In genomic region chr1:151547119-151547899, GRCh38 we compare ENCODE assay signal across 1 cellular context.
TF ChIP-seq lines count a peak whose summit lies in the region.

No MANE protein-coding gene starts in this region.

TF ChIP-seq in HepG2, 621 proteins besides CTCF, POLR2A, EP300 and RAD21 (continued from another document):
- TF ChIP-seq ZC3H4 (CRISPR knock-in tag; IDR thresholded peaks at IDR 0.05; ENCODE audit: borderline replicate concordance): no peak
- no peak for TF ChIP-seq ZNF607 (CRISPR knock-in tag; IDR thresholded peaks at IDR 0.05; ENCODE audit: borderline replicate concordance)
- no peak for TF ChIP-seq ZNF703 (CRISPR knock-in tag; IDR thresholded peaks at IDR 0.05; ENCODE audit: borderline replicate concordance)
- no peak for TF ChIP-seq SOX6 (IDR thresholded peaks at IDR 0.05)
- peak; percentile 96 for TF ChIP-seq SOX6 (CRISPR knock-in tag; IDR thresholded peaks at IDR 0.05)
- TF ChIP-seq FIP1L1 (IDR thresholded peaks at IDR 0.05; ENCODE audit: borderline replicate concordance, insufficient read depth, low read depth, low read length): no peak
- TF ChIP-seq ATF7-NPFF (CRISPR knock-in tag; IDR thresholded peaks at IDR 0.05; ENCODE audit: low read depth): no peak
- peak; percentile 62; the same call in 1 of the 2 replicates for TF ChIP-seq ZNF782 (CRISPR knock-in tag; IDR thresholded peaks at IDR 0.05; ENCODE audit: borderline replicate concordance)
- TF ChIP-seq SMAD3 (CRISPR knock-in tag; IDR thresholded peaks at IDR 0.05): peak; percentile 51
- TF ChIP-seq TEAD2 (CRISPR knock-in tag; IDR thresholded peaks at IDR 0.05): no peak
- peak; percentile 56 for TF ChIP-seq ZNF263 (CRISPR knock-in tag; IDR thresholded peaks at IDR 0.05)
- TF ChIP-seq HIVEP1 (CRISPR knock-in tag; IDR thresholded peaks at IDR 0.05): peak; percentile 86
- TF ChIP-seq ZNF660 (CRISPR knock-in tag; IDR thresholded peaks at IDR 0.05; ENCODE audit: borderline replicate concordance, low read depth): no peak
- no peak for TF ChIP-seq HOXA5 (CRISPR knock-in tag; IDR thresholded peaks at IDR 0.05)
- 0 out of 2 replicates have a peak, but pooled peaks have one; percentile 42 for TF ChIP-seq RELA (CRISPR knock-in tag; IDR thresholded peaks at IDR 0.05)
- TF ChIP-seq GABPB1 (CRISPR knock-in tag; IDR thresholded peaks at IDR 0.05): 0 out of 2 replicates have a peak, but pooled peaks have one; percentile 26
- no peak for TF ChIP-seq E2F2 (CRISPR knock-in tag; IDR thresholded peaks at IDR 0.05; ENCODE audit: borderline replicate concordance)
- TF ChIP-seq KAT8 (CRISPR knock-in tag; IDR thresholded peaks at IDR 0.05): 0 out of 2 replicates have a peak, but pooled peaks have one; percentile 44
- no peak for TF ChIP-seq KLF15 (CRISPR knock-in tag; IDR thresholded peaks at IDR 0.05; ENCODE audit: borderline replicate concordance)
- no peak for TF ChIP-seq ZNF224 (CRISPR knock-in tag; IDR thresholded peaks at IDR 0.05)
- no peak for TF ChIP-seq KDM3A (CRISPR knock-in tag; IDR thresholded peaks at IDR 0.05; ENCODE audit: low read depth)
- TF ChIP-seq NR2F2 (IDR thresholded peaks at IDR 0.05; ENCODE audit: borderline replicate concordance, low read depth): no peak
- peak; percentile 79 for TF ChIP-seq ZNF746 (CRISPR knock-in tag; IDR thresholded peaks at IDR 0.05)
- no peak for TF ChIP-seq ZNF276 (CRISPR knock-in tag; IDR thresholded peaks at IDR 0.05; ENCODE audit: low read depth)
- TF ChIP-seq PTBP1 (IDR thresholded peaks at IDR 0.05; ENCODE audit: low read depth, low read length, poor library complexity, severe bottlenecking): no peak
- no peak for TF ChIP-seq SMARCE1 (IDR thresholded peaks at IDR 0.05; ENCODE audit: borderline replicate concordance)
- TF ChIP-seq JUNB (CRISPR knock-in tag; IDR thresholded peaks at IDR 0.05; ENCODE audit: borderline replicate concordance): no peak
- no peak for TF ChIP-seq CSRNP2 (CRISPR knock-in tag; conservative IDR thresholded peaks at IDR 0.05; ENCODE audit: low read depth)
- peak; percentile 88 for TF ChIP-seq RARA (CRISPR knock-in tag; IDR thresholded peaks at IDR 0.05)
- no peak for TF ChIP-seq HHEX (CRISPR knock-in tag; IDR thresholded peaks at IDR 0.05)
- TF ChIP-seq ATF3 (CRISPR knock-in tag; IDR thresholded peaks at IDR 0.05): peak; percentile 97
- no peak for TF ChIP-seq POLR2AphosphoS2 (IDR thresholded peaks at IDR 0.05; ENCODE audit: low read depth, low read length)
- no peak for TF ChIP-seq TMF1 (CRISPR knock-in tag; IDR thresholded peaks at IDR 0.05; ENCODE audit: low read depth)
- TF ChIP-seq ZNF432 (CRISPR knock-in tag; IDR thresholded peaks at IDR 0.05; ENCODE audit: borderline replicate concordance): no peak
- no peak for TF ChIP-seq CAMTA2 (CRISPR knock-in tag; IDR thresholded peaks at IDR 0.05; ENCODE audit: borderline replicate concordance)
- no peak for TF ChIP-seq ZNF737 (CRISPR knock-in tag; IDR thresholded peaks at IDR 0.05; ENCODE audit: borderline replicate concordance)
- TF ChIP-seq NFKBIZ (CRISPR knock-in tag; IDR thresholded peaks at IDR 0.05): no peak
- TF ChIP-seq MTA3 (CRISPR knock-in tag; IDR thresholded peaks at IDR 0.05): no peak
- no peak for TF ChIP-seq ZNF512 (CRISPR knock-in tag; IDR thresholded peaks at IDR 0.05)
- no peak for TF ChIP-seq SMARCC2 (IDR thresholded peaks at IDR 0.05)
- no peak for TF ChIP-seq CHD4 (IDR thresholded peaks at IDR 0.05; ENCODE audit: borderline replicate concordance, low read length)
- TF ChIP-seq ZNF354B (CRISPR knock-in tag; IDR thresholded peaks at IDR 0.05): no peak
- no peak for TF ChIP-seq ZNF333 (CRISPR knock-in tag; IDR thresholded peaks at IDR 0.05; ENCODE audit: borderline replicate concordance)
- TF ChIP-seq SRSF1 (optimal IDR thresholded peaks at IDR 0.05; ENCODE audit: low read depth, low read length): no peak
- TF ChIP-seq RBAK (CRISPR knock-in tag; IDR thresholded peaks at IDR 0.05): no peak
- TF ChIP-seq ZBTB43 (CRISPR knock-in tag; conservative IDR thresholded peaks at IDR 0.05): peak; percentile 29; the same call in 1 of the 2 replicates
- no peak for TF ChIP-seq ZNF34 (CRISPR knock-in tag; IDR thresholded peaks at IDR 0.05; ENCODE audit: borderline replicate concordance)
- no peak for TF ChIP-seq ZKSCAN1 (IDR thresholded peaks at IDR 0.05; ENCODE audit: low read length)
- peak; percentile 78 for TF ChIP-seq ZNF335 (CRISPR knock-in tag; IDR thresholded peaks at IDR 0.05)
- no peak; the same call in none of the 2 replicates for TF ChIP-seq KDM2A (CRISPR knock-in tag; IDR thresholded peaks at IDR 0.05; ENCODE audit: borderline replicate concordance, low read depth)
- no peak for TF ChIP-seq NCOA5 (CRISPR knock-in tag; IDR thresholded peaks at IDR 0.05)
- no peak for TF ChIP-seq FUBP1 (CRISPR knock-in tag; IDR thresholded peaks at IDR 0.05; ENCODE audit: borderline replicate concordance)
- TF ChIP-seq FOXK2 (IDR thresholded peaks at IDR 0.05): peak; percentile 60
- no peak; the same call in 1 of the 2 replicates for TF ChIP-seq STAT6 (CRISPR knock-in tag; IDR thresholded peaks at IDR 0.05; ENCODE audit: borderline replicate concordance)
- no peak for TF ChIP-seq MTF1 (CRISPR knock-in tag; IDR thresholded peaks at IDR 0.05)
